In the genomic region with DNA sequence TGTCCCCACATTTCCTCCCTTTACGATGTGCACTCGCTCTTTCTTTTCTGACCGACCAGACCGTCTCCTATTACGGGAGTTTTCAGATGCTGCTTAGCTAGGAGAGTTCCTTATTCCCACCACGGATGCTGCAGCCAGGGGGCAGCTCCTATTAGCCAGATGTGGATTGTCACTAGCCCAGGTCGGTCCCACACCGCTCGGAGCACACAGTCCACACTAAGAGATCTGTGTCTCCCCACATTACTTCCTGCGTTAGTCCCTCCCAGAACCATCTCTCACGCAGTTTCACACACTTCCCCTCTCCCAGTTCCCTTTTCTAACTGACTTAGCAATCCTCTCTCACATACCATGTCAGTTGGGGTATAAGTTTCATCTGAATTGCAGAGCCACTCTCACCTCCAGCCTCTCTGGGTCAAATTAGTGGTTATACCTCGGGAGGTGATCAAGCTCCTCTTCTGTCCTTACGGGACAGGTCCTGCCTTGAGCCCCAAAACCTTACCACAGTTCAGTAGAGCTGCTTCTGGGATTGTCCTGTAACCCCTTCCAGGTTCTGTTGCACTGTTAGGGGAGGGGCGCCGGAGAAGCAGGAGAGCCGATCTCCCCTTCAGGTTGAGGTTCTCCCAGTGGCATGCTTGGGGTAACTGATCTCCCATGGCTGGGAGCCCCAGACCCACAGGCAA, we compare ENCODE assay signal across 8 cellular contexts. TPM values are rescaled to one million over a fixed set of nuclear protein-coding genes. Genes with fewer than 3 reads are reported as not detected.
DNase-seq lines count a peak whose midpoint lies in the region; ATAC-seq and TF ChIP-seq lines count a peak whose summit lies in the region.

No MANE protein-coding gene starts in this region.

- H2AFZ ChIP-seq in OCI-LY3 (ENCODE audit: low read depth, low read length) = peak overlapping the region; percentile 79

- no TSS peak for BruUV-seq in A673 (replicated peaks; lab: Mats Ljungman, UMichigan)

- POLR2A ChIA-PET in A673 (lab: Charles Lee; ENCODE audit: low non-redundant PET) = no interaction called here

- intact Hi-C loops in left colon (cut with DNase I, micrococcal nuclease) = no loop called here
- intact Hi-C loops in A673 (cut with micrococcal nuclease; ENCODE audit: unreplicated experiment) = no loop called here

- H3K27me3 ChIP-seq in OCI-LY3 (ENCODE audit: low read depth, low read length) (no peaks in the 10 kb centered on the region), A673 (replicated peaks; ENCODE audit: insufficient read depth, low read depth, low read length, poor library complexity) (no peaks in the 10 kb centered on the region)

- no peaks in the 10 kb centered on the region for H3K36me3 ChIP-seq in OCI-LY3 (replicated peaks; ENCODE audit: low read depth, low read length)
- H3K36me3 ChIP-seq in A673 (ENCODE audit: insufficient read depth, low read length, poor library complexity, severe bottlenecking) = no peaks in the 10 kb centered on the region

- H3K9ac ChIP-seq in OCI-LY3 (ENCODE audit: low read length) = no peak overlapping the region

- peak overlapping the region; percentile 59 for H3K4me2 ChIP-seq in OCI-LY3 (ENCODE audit: low read length)

- H3K27ac ChIP-seq in OCI-LY3 (ENCODE audit: low read length) (no peak overlapping the region), A673 (ENCODE audit: low read depth, low read length, poor library complexity, severe bottlenecking) (no peak overlapping the region)

- ATAC-seq in GM18868 (IDR thresholded peaks at IDR 0.05; ENCODE audit: unreplicated experiment) = peak; percentile 98
- ATAC-seq in HG02678 (IDR thresholded peaks at IDR 0.05; ENCODE audit: unreplicated experiment) = peak; percentile 93
- peak; percentile 62 for ATAC-seq in left colon

- CTCF ChIA-PET in A673 (lab: Charles Lee) = no interaction called here

- DNase-seq in left colon (peak; percentile 58 to 59), islet precursor cell (no peak), cerebellar nuclear complex (lab: John Stamatoyannopoulos, UW) (no peak), A673 (ENCODE audit: low spot score) (no peak)
- DNase-seq in stimulated activated CD4-positive, alpha-beta T cell treated with anti-CD3 and anti-CD28 coated beads, Interleukin-12 subunit alpha, Interleukin-12 subunit beta, amount 100 ng/mL, for 4 hours = no peak

- H4K20me1 ChIP-seq in OCI-LY3 (ENCODE audit: insufficient read depth, low read length) = no peaks in the 10 kb centered on the region

- H3K4me3 ChIP-seq in OCI-LY3 (ENCODE audit: low read length) (peak overlapping the region; percentile 32; the same call in 1 of the 2 replicates), A673 (ENCODE audit: low read depth, low read length, poor library complexity, severe bottlenecking) (no peak overlapping the region)

- H3K9me3 ChIP-seq in OCI-LY3 (ENCODE audit: insufficient read depth, low read length) (no peaks in the 10 kb centered on the region), A673 (ENCODE audit: low read depth, low read length, poor library complexity, severe bottlenecking) (no peaks in the 10 kb centered on the region)

- no peaks in the 10 kb centered on the region for H3K79me2 ChIP-seq in OCI-LY3 (ENCODE audit: low read length)

- H3K4me1 ChIP-seq in OCI-LY3 (ENCODE audit: low read length) (peaks cover 14% of the 10 kb centered on the region), A673 (ENCODE audit: insufficient read depth, low read length, poor library complexity, severe bottlenecking) (peaks cover 12% of the 10 kb centered on the region)

- no peak for TF ChIP-seq CTCF in OCI-LY3 (IDR thresholded peaks at IDR 0.05; ENCODE audit: low read depth, low read length)
- no peak for TF ChIP-seq CTCF in A673 (conservative IDR thresholded peaks at IDR 0.05; ENCODE audit: low read depth, low read length)

RNA-seq across cellular contexts. Expression of gene SULT1E1, which starts 28.2 kb away (rescaled TPM):
- total RNA-seq in left colon (under 1 TPM in 1 of 2 donors, not detected in 1; 0.47 TPM), A673 (2021) (13.4 and 16.0 TPM in 2 replicates)

Comparison
In these comparisons a context has a peak if more than half of its experiments do, and no peak if none do; other contexts are left out.
1. DNase-seq: peak in left colon (2 of 2); none in stimulated activated CD4-positive, alpha-beta T cell treated with anti-CD3 and anti-CD28 coated beads, Interleukin-12 subunit alpha, Interleukin-12 subunit beta, amount 100 ng/mL, for 4 hours (single experiment), islet precursor cell (single experiment), cerebellar nuclear complex (0 of 2) and A673 (single experiment).
2. Peak in every context shown above with its lines, with median percentiles within 50 percentile points of each other: ATAC-seq.